In genomic region chr19:2691951-2692350, GRCh38 we compare ENCODE assay signal across 27 cellular contexts. TPM values are rescaled to one million over a fixed set of nuclear protein-coding genes. Genes with fewer than 3 reads are reported as not detected.
DNase-seq lines count a peak whose midpoint lies in the region; ATAC-seq, FAIRE-seq and TF ChIP-seq lines count a peak whose summit lies in the region.
"Had no signal": no experiment of that assay in that cellular context is flagged by ENCODE, and none has a peak within 500 bp of the region (broad histone marks: within the 10 kb centered on the region; RNA-seq: fewer than 3 reads in every experiment).

No MANE protein-coding gene starts in this region.

- no peak for FAIRE-seq in GM12878 (lab: Jason Lieb, UNC)
- FAIRE-seq: colon, GM18507, kidney had no signal

- peaks cover 24% of the 10 kb centered on the region for H3K79me2 ChIP-seq in GM12878 (ENCODE audit: control insufficient read depth, insufficient read depth, low read length)

- H3K4me2 ChIP-seq in GM12878 (ENCODE audit: control insufficient read depth, insufficient read depth) = no peak overlapping the region
- H3K4me2 ChIP-seq: KMS-11 had no signal

- 89% methylated on average over 9 of the region's 9 CpGs for WGBS in GM12878 (ENCODE audit: insufficient coverage, insufficient replicate concordance, low lambda C conversion rate, missing lambda C conversion rate)

- no peak for TF ChIP-seq EP300 in GM12878 (IDR thresholded peaks at IDR 0.05; ENCODE audit: borderline replicate concordance in 1 of 2, control insufficient read depth in 1 of 2, low read depth in 2 of 2, low read length in 2 of 2)

- CTCF ChIA-PET in GM12878 (lab: Yijun Ruan, JAX) = no interaction called here

- RAD21 ChIA-PET in GM12878 (lab: Charles Lee; ENCODE audit: unreplicated experiment) = no interaction called here

- no peak for TF ChIP-seq RAD21 in GM12878 (IDR thresholded peaks at IDR 0.05; ENCODE audit: insufficient read depth, low read depth, low read length)

- H3K4me1 ChIP-seq in GM12878 (ENCODE audit: control insufficient read depth, insufficient read depth, low read length) = peaks cover 25% of the 10 kb centered on the region
- H3K4me1 ChIP-seq: breast epithelium had no signal

- H3K27ac ChIP-seq in GM12878 (ENCODE audit: control insufficient read depth, insufficient read depth) (no peak overlapping the region), substantia nigra (ENCODE audit: low read depth, low read length, poor library complexity, severe bottlenecking) (peak overlapping the region; percentile 98)
- H3K27ac ChIP-seq: KMS-11, thoracic aorta had no signal

- H3K4me3 ChIP-seq in GM12878 = no peak overlapping the region
- H3K4me3 ChIP-seq: breast epithelium, thoracic aorta had no signal

- H3K27me3 ChIP-seq in GM12878 (replicated peaks in 1 of 2; ENCODE audit: control insufficient read depth in 2 of 2, insufficient read depth in 2 of 2, low read length in 1 of 2) = no peaks in the 10 kb centered on the region
- H3K27me3 ChIP-seq: breast epithelium had no signal

- no peak overlapping the region for H3K9ac ChIP-seq in GM12878 (ENCODE audit: control insufficient read depth, insufficient read depth, low read length)
- H3K9ac ChIP-seq: KMS-11 had no signal

- SMC1A ChIA-PET in GM12878 (lab: Charles Lee; ENCODE audit: uncharacterized antibody, unreplicated experiment) = no interaction called here

- no peak overlapping the region for H2AFZ ChIP-seq in GM12878 (ENCODE audit: control insufficient read depth, low read depth, low read length)

- DNase-seq in COLO829 (ENCODE audit: low spot score) (peak; percentile 32), GM12878 (ENCODE audit: low read depth, low spot score) (no peak), medulla oblongata (ENCODE audit: extremely low spot score) (peak; percentile 91), substantia nigra (lab: John Stamatoyannopoulos, UW) (peak in 48 of 49 donors; percentile 29 to 94 (median 79))
- no peak for DNase-seq in activated CD8-positive, alpha-beta memory T cell treated with anti-CD3 and anti-CD28 coated beads, Interleukin-2, amount 50 U/mL, for 4 hours
- no peak for DNase-seq in activated CD4-positive, alpha-beta T cell treated with anti-CD3 and anti-CD28 coated beads for 1 hour
- DNase-seq: activated CD8-positive, alpha-beta T cell treated with anti-CD3 and anti-CD28 coated beads, Interleukin-2, amount 10 ng/mL, durations not matched to agents 7 days and 5 days; activated naive CD4-positive, alpha-beta T cell treated with anti-CD3 and anti-CD28 coated beads, Interleukin-2, amount 50 U/mL, for 16 hours; AML-193; effector CD8-positive, alpha-beta T cell; EL; H7; kidney; NCI-H2081 treated with DMSO at 0.1 percent for 48 hours; NCI-H226; retina; SHP77 had no signal

- no peak for TF ChIP-seq CTCF in GM12878 (IDR thresholded peaks at IDR 0.05 in 2 of 3, conservative IDR thresholded peaks at IDR 0.05 in 1 of 3; ENCODE audit: control insufficient read depth in 2 of 3, extremely low read depth in 1 of 3, insufficient read depth in 1 of 3, low read depth in 3 of 3, low read length in 3 of 3)

- no peaks in the 10 kb centered on the region; the same call in 2 of the 3 replicates for H3K9me3 ChIP-seq in GM12878 (replicated peaks; ENCODE audit: control insufficient read depth, insufficient read depth, low read length)
- H3K9me3 ChIP-seq: breast epithelium, thoracic aorta had no signal

- ATAC-seq in GM12878 (no peak), GM18519 (IDR thresholded peaks at IDR 0.05; ENCODE audit: low FRiP score, unreplicated experiment) (no peak)
- ATAC-seq: activated CD8-positive, alpha-beta T cell treated with anti-CD3 and anti-CD28 coated beads, Interleukin-2, amount 10 ng/mL, durations not matched to agents 7 days and 5 days; activated T-helper 17 cell treated with anti-CD3 and anti-CD28 coated beads, Interleukin-2, amount 50 U/mL, for 72 hours; natural killer cell treated with Interleukin-12 subunit alpha and Interleukin-12 subunit beta and Interleukin-15 and Interleukin-18, amount 100 ng/mL, for 72 hours; Panc1; stimulated activated memory B cell treated with anti-CD40 and anti-IgM and Interleukin-4, amounts not matched to agents 10 μg/mL and 1 μg/mL and 100 μg/mL, for 72 hours had no signal

- TSS peak; percentile 54 for BruUV-seq in GM12878 (replicated peaks; lab: Mats Ljungman, UMichigan)

- POLR2A ChIA-PET in GM12878 (lab: Charles Lee) = no interaction called here

- H4K20me1 ChIP-seq in GM12878 (ENCODE audit: control insufficient read depth, insufficient read depth) = no peaks in the 10 kb centered on the region

- in situ Hi-C loops in GM12878 (cut with MboI) = no loop called here

- intact Hi-C loops in GM12878 (cut with micrococcal nuclease; ENCODE audit: unreplicated experiment) = no loop called here

- TF ChIP-seq POLR2A in GM12878 (IDR thresholded peaks at IDR 0.05; ENCODE audit: low read depth, low read length) = no peak

- no peaks in the 10 kb centered on the region; a peak in 1 of 4 replicates for H3K36me3 ChIP-seq in GM12878 (ENCODE audit: control insufficient read depth in 2 of 2, insufficient read depth in 2 of 2, low read length in 1 of 2)
- H3K36me3 ChIP-seq: breast epithelium, thoracic aorta had no signal

TF ChIP-seq in GM12878, 131 proteins besides CTCF, POLR2A, EP300 and RAD21 (continues in another document):
- no peak for TF ChIP-seq ZZZ3 (IDR thresholded peaks at IDR 0.05; ENCODE audit: control insufficient read depth, insufficient read length, low read depth)

RNA-seq across cellular contexts. Expression of gene GNG7, which starts 10.5 kb away (rescaled TPM):
- 10.3 TPM in 2 replicates for total RNA-seq in GM12878 (2013; cell fraction: nucleolus; rRNA removed)
- 2.7 and 3.8 TPM in 2 replicates for total RNA-seq in GM12878 (2014; rRNA removed)
- 5.3 and 5.4 TPM in 2 replicates for total RNA-seq in GM12878 (2014; rRNA removed; fragmentation: Illumina TruSeq; extraction: Trizol)
- 13.6 and 14.0 TPM in 2 replicates for total RNA-seq in GM12878 (2021)
- 12.7 TPM for polyA plus RNA-seq in GM12878 (2011; ENCODE audit: low read depth)
- 1.8 and 1.9 TPM in 2 replicates for polyA plus RNA-seq in GM12878 (2011; rRNA removed)
- polyA plus RNA-seq in GM12878 (2011; cell fraction: cytosol; rRNA removed) = 2.0 and 2.1 TPM in 2 replicates
- 2.8 and 3.7 TPM in 2 replicates for polyA plus RNA-seq in GM12878 (2011; cell fraction: nucleus; rRNA removed)
- polyA plus RNA-seq in GM12878 (2012) = 24.5 and 28.2 TPM in 2 replicates
- polyA plus RNA-seq in GM12878 (2014; fragmentation: Illumina TruSeq; extraction: Trizol) = 6.9 and 7.8 TPM in 2 replicates
- 1 to 10 TPM; 3.7 to 5.1 TPM for polyA plus RNA-seq in GM12878 (2014; fragmentation: Nextera tagmentation; extraction: Ambion mirVana)
- polyA plus RNA-seq in GM12878 (2014; rRNA removed) = 11.7 and 13.4 TPM in 2 replicates
- 10 to 100 TPM in 1 of 2 experiments, 1 to 10 TPM in 1; 9.8 to 10.6 TPM for polyA plus RNA-seq in GM12878 (2016; fragmentation: Nextera tagmentation; extraction: Ambion mirVana)
- 0.29 and 0.57 TPM in 2 replicates for polyA minus RNA-seq in GM12878 (2011; rRNA and poly(A)+ RNA removed)
- polyA minus RNA-seq in GM12878 (2011; cell fraction: cytosol; rRNA and poly(A)+ RNA removed) = 0.31 and 0.40 TPM in 2 replicates
- 0.29 and 0.60 TPM in 2 replicates for polyA minus RNA-seq in GM12878 (2011; cell fraction: nucleus; rRNA and poly(A)+ RNA removed)

RNA-seq across cellular contexts. Expression of gene DIRAS1, which starts 29.2 kb away (rescaled TPM):
- total RNA-seq in GM12878 (2013; cell fraction: nucleolus; rRNA removed) = 0.39 and 1.0 TPM in 2 replicates
- not detected in 2 replicates for total RNA-seq in GM12878 (2014; rRNA removed)
- 0.09 TPM in 1 of 2 replicates, not detected in the other for total RNA-seq in GM12878 (2014; rRNA removed; fragmentation: Illumina TruSeq; extraction: Trizol)
- 0.18 and 0.48 TPM in 2 replicates for total RNA-seq in GM12878 (2021)
- 0.38 TPM for polyA plus RNA-seq in GM12878 (2011; ENCODE audit: low read depth)
- polyA plus RNA-seq in GM12878 (2011; rRNA removed) = 0.03 and 0.05 TPM in 2 replicates
- polyA plus RNA-seq in GM12878 (2011; cell fraction: cytosol; rRNA removed) = not detected in 2 replicates
- polyA plus RNA-seq in GM12878 (2011; cell fraction: nucleus; rRNA removed) = 0.10 TPM in 1 of 2 replicates, not detected in the other
- 0.34 and 0.57 TPM in 2 replicates for polyA plus RNA-seq in GM12878 (2012)
- 0.07 TPM in 1 of 2 replicates, not detected in the other for polyA plus RNA-seq in GM12878 (2014; fragmentation: Illumina TruSeq; extraction: Trizol)
- polyA plus RNA-seq in GM12878 (2014; fragmentation: Nextera tagmentation; extraction: Ambion mirVana) = not detected
- 0.08 TPM in 1 of 2 replicates, not detected in the other for polyA plus RNA-seq in GM12878 (2014; rRNA removed)
- polyA plus RNA-seq in GM12878 (2016; fragmentation: Nextera tagmentation; extraction: Ambion mirVana) = under 1 TPM; 0.04 to 0.13 TPM
- polyA minus RNA-seq in GM12878 (2011; rRNA and poly(A)+ RNA removed) = 0.15 TPM in 1 of 2 replicates, not detected in the other
- polyA minus RNA-seq in GM12878 (2011; cell fraction: cytosol; rRNA and poly(A)+ RNA removed) = not detected in 2 replicates
- not detected in 2 replicates for polyA minus RNA-seq in GM12878 (2011; cell fraction: nucleus; rRNA and poly(A)+ RNA removed)
- total RNA-seq: activated CD8-positive, alpha-beta T cell treated with anti-CD3 and anti-CD28 coated beads, Interleukin-2, amount 10 ng/mL, durations not matched to agents 7 days and 5 days; natural killer cell treated with Interleukin-12 subunit alpha and Interleukin-12 subunit beta and Interleukin-15 and Interleukin-18, amount 100 ng/mL, for 72 hours had no signal

RNA-seq across cellular contexts. Expression of gene SLC39A3, which starts 47.9 kb away (rescaled TPM):
- 26.3 and 30.0 TPM in 2 replicates for total RNA-seq in GM12878 (2013; cell fraction: nucleolus; rRNA removed)
- total RNA-seq in GM12878 (2014; rRNA removed) (46.0 and 50.2 TPM in 2 replicates), GM12878 (2014; rRNA removed; fragmentation: Illumina TruSeq; extraction: Trizol) (31.2 and 33.7 TPM in 2 replicates), GM12878 (2021) (48.4 and 52.1 TPM in 2 replicates)
- polyA plus RNA-seq in GM12878 (2011; ENCODE audit: low read depth) = 9.9 TPM
- polyA plus RNA-seq in GM12878 (2011; rRNA removed) (18.7 and 29.6 TPM in 2 replicates), GM12878 (2014; fragmentation: Illumina TruSeq; extraction: Trizol) (20.9 and 59.4 TPM in 2 replicates), GM12878 (2014; fragmentation: Nextera tagmentation; extraction: Ambion mirVana) (1 to 10 TPM in 1 of 2 experiments, under 1 TPM in 1; 0.63 to 1.1 TPM), GM12878 (2014; rRNA removed) (54.5 and 54.9 TPM in 2 replicates), GM12878 (2016; fragmentation: Nextera tagmentation; extraction: Ambion mirVana) (10 to 100 TPM; 58.7 to 67.1 TPM)
- 51.6 and 59.3 TPM in 2 replicates for polyA plus RNA-seq in GM12878 (2011; cell fraction: cytosol; rRNA removed)
- polyA plus RNA-seq in GM12878 (2011; cell fraction: nucleus; rRNA removed) = 38.3 and 42.8 TPM in 2 replicates
- 24.3 and 28.7 TPM in 2 replicates for polyA plus RNA-seq in GM12878 (2012)
- polyA minus RNA-seq in GM12878 (2011; rRNA and poly(A)+ RNA removed) = 19.9 and 31.8 TPM in 2 replicates
- 15.3 and 17.2 TPM in 2 replicates for polyA minus RNA-seq in GM12878 (2011; cell fraction: cytosol; rRNA and poly(A)+ RNA removed)
- 7.5 and 14.9 TPM in 2 replicates for polyA minus RNA-seq in GM12878 (2011; cell fraction: nucleus; rRNA and poly(A)+ RNA removed)

Comparison
In these comparisons a context has a peak if more than half of its experiments do, and no peak if none do; other contexts are left out.
1. DNase-seq: peak in COLO829 (single experiment), medulla oblongata (single experiment) and substantia nigra (48 of 49); none in GM12878 (single experiment), activated CD8-positive, alpha-beta memory T cell treated with anti-CD3 and anti-CD28 coated beads, Interleukin-2, amount 50 U/mL, for 4 hours (single experiment) and activated CD4-positive, alpha-beta T cell treated with anti-CD3 and anti-CD28 coated beads for 1 hour (single experiment).